ENCODE assay signal across 12 cellular contexts in genomic region chr6:3405679-3406078, GRCh38. TPM values are rescaled to one million over a fixed set of nuclear protein-coding genes. Genes with fewer than 3 reads are reported as not detected.
DNase-seq lines count a peak whose midpoint lies in the region; ATAC-seq and TF ChIP-seq lines count a peak whose summit lies in the region.
"Had no signal": no experiment of that assay in that cellular context is flagged by ENCODE, and none has a peak within 500 bp of the region (broad histone marks: within the 10 kb centered on the region; RNA-seq: fewer than 3 reads in every experiment).

No MANE protein-coding gene starts in this region.

- peak overlapping the region; percentile 43 for H3K27ac ChIP-seq in osteoblast (ENCODE audit: low read depth, low read length)
- H3K27ac ChIP-seq: BLaER1 had no signal

- no peaks in the 10 kb centered on the region for H3K9me3 ChIP-seq in adipocyte (ENCODE audit: control insufficient read depth, low read length)
- no peaks in the 10 kb centered on the region for H3K9me3 ChIP-seq in osteoblast (ENCODE audit: low read depth, low read length)
- H3K9me3 ChIP-seq: BLaER1 had no signal

- no peaks in the 10 kb centered on the region for H3K79me2 ChIP-seq in osteoblast (ENCODE audit: insufficient read depth, low read length)

- peaks cover 69% of the 10 kb centered on the region for H3K4me1 ChIP-seq in adipocyte (ENCODE audit: control insufficient read depth, insufficient read depth, low read length)
- H3K4me1 ChIP-seq in osteoblast (ENCODE audit: insufficient read depth, low read length) = peaks cover 15% of the 10 kb centered on the region
- H3K4me1 ChIP-seq: BLaER1 had no signal

- no peaks in the 10 kb centered on the region for H4K20me1 ChIP-seq in osteoblast (ENCODE audit: insufficient read depth, low read length)
- H4K20me1 ChIP-seq: BLaER1 had no signal

- peak overlapping the region; percentile 82 for H3K9ac ChIP-seq in adipocyte (ENCODE audit: low read length)
- H3K9ac ChIP-seq: BLaER1 had no signal

- ATAC-seq in HG02938 (IDR thresholded peaks at IDR 0.05; ENCODE audit: unreplicated experiment) = no peak

- no peak overlapping the region for H3K4me2 ChIP-seq in osteoblast (ENCODE audit: insufficient read depth, low read length)
- H3K4me2 ChIP-seq: BLaER1 had no signal

- H3K4me3 ChIP-seq in AG09309 (ENCODE audit: control insufficient read depth, low read depth, low read length) = no peak overlapping the region
- peak overlapping the region; percentile 55 for H3K4me3 ChIP-seq in adipocyte (ENCODE audit: low read length)
- H3K4me3 ChIP-seq in osteoblast (ENCODE audit: insufficient read depth, low read length) = no peak overlapping the region
- H3K4me3 ChIP-seq: BLaER1 had no signal

- no peak overlapping the region for H2AFZ ChIP-seq in osteoblast (ENCODE audit: low read length)

- H3K36me3 ChIP-seq in adipocyte (ENCODE audit: control insufficient read depth, insufficient read depth, low read length, severe bottlenecking) (peaks cover 21% of the 10 kb centered on the region), osteoblast (ENCODE audit: insufficient read depth, low read length) (no peaks in the 10 kb centered on the region)
- H3K36me3 ChIP-seq: BLaER1 had no signal

- DNase-seq in AG09309 (ENCODE audit: low read depth) = peak; percentile 57
- DNase-seq in adipocyte (ENCODE audit: low read depth) = peak; percentile 69
- DNase-seq in fibroblast of peridontal ligament (ENCODE audit: extremely low read depth) = peak; percentile 89
- peak; percentile 88 for DNase-seq in osteoblast (ENCODE audit: insufficient read length, low spot score, missing footprints)
- DNase-seq in anterior cingulate cortex (lab: John Stamatoyannopoulos, UW) = no peak
- no peak for DNase-seq in inferior parietal cortex (ENCODE audit: extremely low spot score)
- DNase-seq in COLO668 (lab: John Stamatoyannopoulos, UW; ENCODE audit: unreplicated experiment) = no peak
- DNase-seq: activated CD8-positive, alpha-beta memory T cell treated with anti-CD3 and anti-CD28 coated beads, Interleukin-2, amount 50 U/mL, for 48 hours; immature natural killer cell; SIG-M5 had no signal

- H3K27me3 ChIP-seq in adipocyte (replicated peaks; ENCODE audit: control insufficient read depth, insufficient read depth, low read length) = no peaks in the 10 kb centered on the region
- no peaks in the 10 kb centered on the region for H3K27me3 ChIP-seq in osteoblast (ENCODE audit: insufficient read depth, low read length)
- H3K27me3 ChIP-seq: BLaER1 had no signal

- TF ChIP-seq CTCF in AG09309 (IDR thresholded peaks at IDR 0.05; ENCODE audit: control insufficient read depth, insufficient read depth, low read depth, low read length, missing control alignments) (no peak), osteoblast (IDR thresholded peaks at IDR 0.05; ENCODE audit: extremely low read depth, low read depth, low read length) (no peak)

RNA-seq across cellular contexts. Expression of gene SLC22A23, which starts 51.2 kb away (rescaled TPM):
- 16.2 and 18.1 TPM in 2 replicates for total RNA-seq in osteoblast

Comparison
In these comparisons a context has a peak if more than half of its experiments do, and no peak if none do; other contexts are left out.
1. DNase-seq: peak in AG09309 (single experiment), adipocyte (single experiment), fibroblast of peridontal ligament (single experiment) and osteoblast (single experiment); none in anterior cingulate cortex (0 of 58), inferior parietal cortex (single experiment) and COLO668 (single experiment).